Comparison of ENCODE assay signal across 1 cellular context in the genomic region with DNA sequence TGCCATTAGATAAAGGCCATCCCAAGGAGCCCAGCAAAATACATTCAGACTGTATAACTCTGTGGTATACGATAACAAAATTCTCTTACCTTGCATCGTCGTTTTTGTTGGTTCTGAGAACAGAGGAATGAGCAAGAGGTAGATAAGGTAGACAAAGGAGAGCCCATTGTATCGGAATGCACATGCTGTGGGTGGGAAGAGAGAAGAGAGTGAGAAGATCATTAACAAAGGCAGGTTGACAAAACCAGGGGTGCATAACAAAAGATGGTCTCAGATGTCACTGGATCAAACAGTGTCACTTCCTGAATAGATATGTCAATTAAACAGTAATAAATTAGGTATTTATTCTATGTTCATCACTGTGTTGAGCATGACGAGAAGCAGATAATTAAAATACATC.
TF ChIP-seq lines count a peak whose summit lies in the region.

No MANE protein-coding gene starts in this region.

TF ChIP-seq in WTC11, 78 proteins besides CTCF, POLR2A, EP300 and RAD21 (continued from another document):
- TF ChIP-seq, protein P1, sequence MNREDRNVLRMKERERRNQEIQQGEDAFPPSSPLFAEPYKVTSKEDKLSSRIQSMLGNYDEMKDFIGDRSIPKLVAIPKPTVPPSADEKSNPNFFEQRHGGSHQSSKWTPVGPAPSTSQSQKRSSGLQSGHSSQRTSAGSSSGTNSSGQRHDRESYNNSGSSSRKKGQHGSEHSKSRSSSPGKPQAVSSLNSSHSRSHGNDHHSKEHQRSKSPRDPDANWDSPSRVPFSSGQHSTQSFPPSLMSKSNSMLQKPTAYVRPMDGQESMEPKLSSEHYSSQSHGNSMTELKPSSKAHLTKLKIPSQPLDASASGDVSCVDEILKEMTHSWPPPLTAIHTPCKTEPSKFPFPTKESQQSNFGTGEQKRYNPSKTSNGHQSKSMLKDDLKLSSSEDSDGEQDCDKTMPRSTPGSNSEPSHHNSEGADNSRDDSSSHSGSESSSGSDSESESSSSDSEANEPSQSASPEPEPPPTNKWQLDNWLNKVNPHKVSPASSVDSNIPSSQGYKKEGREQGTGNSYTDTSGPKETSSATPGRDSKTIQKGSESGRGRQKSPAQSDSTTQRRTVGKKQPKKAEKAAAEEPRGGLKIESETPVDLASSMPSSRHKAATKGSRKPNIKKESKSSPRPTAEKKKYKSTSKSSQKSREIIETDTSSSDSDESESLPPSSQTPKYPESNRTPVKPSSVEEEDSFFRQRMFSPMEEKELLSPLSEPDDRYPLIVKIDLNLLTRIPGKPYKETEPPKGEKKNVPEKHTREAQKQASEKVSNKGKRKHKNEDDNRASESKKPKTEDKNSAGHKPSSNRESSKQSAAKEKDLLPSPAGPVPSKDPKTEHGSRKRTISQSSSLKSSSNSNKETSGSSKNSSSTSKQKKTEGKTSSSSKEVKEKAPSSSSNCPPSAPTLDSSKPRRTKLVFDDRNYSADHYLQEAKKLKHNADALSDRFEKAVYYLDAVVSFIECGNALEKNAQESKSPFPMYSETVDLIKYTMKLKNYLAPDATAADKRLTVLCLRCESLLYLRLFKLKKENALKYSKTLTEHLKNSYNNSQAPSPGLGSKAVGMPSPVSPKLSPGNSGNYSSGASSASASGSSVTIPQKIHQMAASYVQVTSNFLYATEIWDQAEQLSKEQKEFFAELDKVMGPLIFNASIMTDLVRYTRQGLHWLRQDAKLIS (CRISPR knock-in tag; IDR thresholded peaks at IDR 0.05; ENCODE audit: borderline replicate concordance), result no peak
- TF ChIP-seq FOXP1 (CRISPR knock-in tag; IDR thresholded peaks at IDR 0.05; ENCODE audit: borderline replicate concordance), result no peak
- TF ChIP-seq MLX (CRISPR knock-in tag; IDR thresholded peaks at IDR 0.05), result no peak
- no peak for TF ChIP-seq MXD4 (CRISPR knock-in tag; IDR thresholded peaks at IDR 0.05; ENCODE audit: borderline replicate concordance)
- no peak for TF ChIP-seq NFYB (CRISPR knock-in tag; conservative IDR thresholded peaks at IDR 0.05; ENCODE audit: low read depth)
- no peak for TF ChIP-seq FOXK1 (CRISPR knock-in tag; IDR thresholded peaks at IDR 0.05)
- TF ChIP-seq SMAD4 (CRISPR knock-in tag; IDR thresholded peaks at IDR 0.05), result no peak
